8 cellular contexts compared by ENCODE assay signal in the genomic region with DNA sequence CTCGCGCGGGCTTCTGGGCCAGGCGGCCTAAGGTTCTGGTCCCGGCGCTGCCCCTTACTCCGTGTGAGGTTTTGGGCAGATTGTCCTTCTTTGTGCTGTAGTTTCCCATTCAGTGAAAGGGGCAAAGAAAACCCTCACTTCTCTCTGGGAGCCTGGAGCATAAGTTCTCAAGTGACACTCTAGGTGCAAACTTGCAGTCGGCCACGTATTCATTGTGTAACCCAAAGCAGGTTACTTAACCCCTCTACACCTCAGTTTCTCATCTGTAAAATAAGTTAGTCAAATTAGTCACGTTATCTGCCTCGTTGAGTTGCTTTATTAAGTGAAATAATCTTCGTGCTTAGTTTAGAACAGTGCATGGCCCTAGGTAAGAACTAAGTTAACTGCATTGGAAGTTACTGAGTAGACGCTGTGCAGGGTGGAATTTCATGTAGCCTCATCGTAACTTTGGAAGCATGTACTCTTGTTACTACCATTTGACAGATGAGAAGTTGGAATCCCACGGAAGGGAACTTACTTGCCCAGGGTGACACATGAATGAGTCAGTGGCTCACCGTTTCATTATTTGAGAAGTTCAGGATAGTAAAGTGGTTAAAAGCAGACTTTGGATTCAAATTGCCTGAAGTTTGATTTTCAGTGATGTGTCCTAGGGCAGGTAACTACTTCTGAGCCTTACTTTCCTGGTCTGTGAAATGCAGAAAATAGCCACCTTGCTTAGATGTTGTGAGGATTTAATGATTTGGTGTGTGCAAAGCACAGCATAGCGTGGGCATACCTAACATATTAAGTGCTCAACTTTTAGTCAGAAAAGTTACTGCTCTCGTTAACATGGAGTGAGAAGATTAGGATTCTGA. TPM values are rescaled to one million over a fixed set of nuclear protein-coding genes. Genes with fewer than 3 reads are reported as not detected.
DNase-seq lines count a peak whose midpoint lies in the region; ATAC-seq lines count a peak whose summit lies in the region.

No MANE protein-coding gene starts in this region.

- peak in 1 of 2 donors; percentile 17 for ATAC-seq in activated naive CD4-positive, alpha-beta T cell treated with anti-CD3 and anti-CD28 coated beads, Interleukin-2, amount 50 U/mL, for 72 hours
- ATAC-seq in stimulated activated effector memory CD8-positive, alpha-beta T cell treated with anti-CD3 and anti-CD28 coated beads, Interleukin-12 subunit alpha, Interleukin-12 subunit beta, amount 100 ng/mL, for 72 hours, result peak; percentile 2
- no peak for ATAC-seq in HG02970 (IDR thresholded peaks at IDR 0.05; ENCODE audit: low FRiP score, unreplicated experiment)

- H3K4me3 ChIP-seq in CD4-positive, alpha-beta memory T cell (ENCODE audit: low read length in 2 of 2), result peak overlapping the region; percentile 96 to 97
- H3K4me3 ChIP-seq in HUES64 (ENCODE audit: low read length) (peak overlapping the region; percentile 79), iPS-18a (ENCODE audit: low read length) (peak overlapping the region; percentile 97)

- DNase-seq in CD4-positive, alpha-beta memory T cell, result peak in 1 of 5 donors; percentile 37
- DNase-seq in activated naive CD4-positive, alpha-beta T cell treated with anti-CD3 and anti-CD28 coated beads, Interleukin-2, amount 50 U/mL, for 72 hours (ENCODE audit: low spot score in 2 of 2), result no peak
- no peak for DNase-seq in stimulated activated effector memory CD8-positive, alpha-beta T cell treated with anti-CD3 and anti-CD28 coated beads, Interleukin-12 subunit alpha, Interleukin-12 subunit beta, amount 100 ng/mL, for 72 hours (ENCODE audit: low spot score in 2 of 2)
- no peak for DNase-seq in effector CD4-positive, alpha-beta T cell
- DNase-seq in RPMI8226, result no peak

- H3K9me3 Mint-ChIP-seq in CD4-positive, alpha-beta memory T cell, result no peaks in the 10 kb centered on the region
- H3K9me3 Mint-ChIP-seq in activated naive CD4-positive, alpha-beta T cell treated with anti-CD3 and anti-CD28 coated beads, Interleukin-2, amount 50 U/mL, for 72 hours, result no peaks in the 10 kb centered on the region
- no peaks in the 10 kb centered on the region for H3K9me3 Mint-ChIP-seq in stimulated activated effector memory CD8-positive, alpha-beta T cell treated with anti-CD3 and anti-CD28 coated beads, Interleukin-12 subunit alpha, Interleukin-12 subunit beta, amount 100 ng/mL, for 72 hours

- WGBS in HUES64, result 11% methylated on average over 18 of the region's 18 CpGs

- peaks cover 34 to 67% (median 50%) of the 10 kb centered on the region in 4 donors for H3K4me1 Mint-ChIP-seq in CD4-positive, alpha-beta memory T cell
- peaks cover 51% of the 10 kb centered on the region for H3K4me1 Mint-ChIP-seq in stimulated activated effector memory CD8-positive, alpha-beta T cell treated with anti-CD3 and anti-CD28 coated beads, Interleukin-12 subunit alpha, Interleukin-12 subunit beta, amount 100 ng/mL, for 72 hours

- peak overlapping the region; percentile 99 for H3K9ac ChIP-seq in HUES64 (ENCODE audit: low read depth, low read length)
- H3K9ac ChIP-seq in iPS-18a (ENCODE audit: low read length), result peak overlapping the region; percentile 96

- CTCF ChIA-PET in CD4-positive, alpha-beta memory T cell (lab: Charles Lee; ENCODE audit: partially characterized antibody), result interaction anchor here (1.1 to 6.1 kb wide), 4 partner anchors 11 to 354 kb away, joined by 3 to 99 read pairs (median 4); no protein-coding TSS in a partner anchor

- intact Hi-C loops in CD4-positive, alpha-beta memory T cell (cut with micrococcal nuclease), result loop anchor here (1.0 to 2.0 kb wide), 2 partner anchors 12 to 109 kb away; a partner anchor contains a TSS

- H3K36me3 ChIP-seq in CD4-positive, alpha-beta memory T cell (ENCODE audit: insufficient read depth, low read length), result peaks cover 15% of the 10 kb centered on the region
- H3K36me3 ChIP-seq in HUES64 (ENCODE audit: insufficient read depth, low read length) (peaks cover 20% of the 10 kb centered on the region), iPS-18a (ENCODE audit: control insufficient read depth, low read depth, low read length) (peaks cover 16% of the 10 kb centered on the region)

- peak overlapping the region; percentile 92 to 99 (median 98) for H3K4me3 Mint-ChIP-seq in CD4-positive, alpha-beta memory T cell
- H3K4me3 Mint-ChIP-seq in stimulated activated effector memory CD8-positive, alpha-beta T cell treated with anti-CD3 and anti-CD28 coated beads, Interleukin-12 subunit alpha, Interleukin-12 subunit beta, amount 100 ng/mL, for 72 hours, result peak overlapping the region; percentile 91

- peak overlapping the region; percentile 92 for H3K27ac ChIP-seq in CD4-positive, alpha-beta memory T cell (ENCODE audit: low read depth, low read length)
- H3K27ac ChIP-seq in HUES64 (ENCODE audit: low read depth, low read length) (peak overlapping the region; percentile 96), iPS-18a (ENCODE audit: low read length) (peak overlapping the region; percentile 95)

- POLR2A ChIA-PET in CD4-positive, alpha-beta memory T cell (lab: Charles Lee; ENCODE audit: partially characterized antibody), result interaction anchor here (0.6 to 3.0 kb wide), 12 partner anchors 12 to 574 kb away, joined by 3 to 62 read pairs (median 5); a partner anchor contains a TSS

- H3K27me3 ChIP-seq in CD4-positive, alpha-beta memory T cell (ENCODE audit: insufficient read depth, low read length), result no peaks in the 10 kb centered on the region
- H3K27me3 ChIP-seq in HUES64 (ENCODE audit: insufficient read depth, low read length), result no peaks in the 10 kb centered on the region
- no peaks in the 10 kb centered on the region for H3K27me3 ChIP-seq in iPS-18a (ENCODE audit: control insufficient read depth, insufficient read depth, low read length)

- no peaks in the 10 kb centered on the region for H3K9me3 ChIP-seq in CD4-positive, alpha-beta memory T cell (ENCODE audit: control insufficient read depth in 1 of 2, low read length in 2 of 2)
- H3K9me3 ChIP-seq in HUES64 (ENCODE audit: insufficient read depth, low read depth, low read length), result no peaks in the 10 kb centered on the region
- H3K9me3 ChIP-seq in iPS-18a (ENCODE audit: control insufficient read depth, low read depth, low read length), result no peaks in the 10 kb centered on the region

- H3K36me3 Mint-ChIP-seq in CD4-positive, alpha-beta memory T cell, result peaks cover 12 to 38% of the 10 kb centered on the region in 2 donors
- H3K36me3 Mint-ChIP-seq in activated naive CD4-positive, alpha-beta T cell treated with anti-CD3 and anti-CD28 coated beads, Interleukin-2, amount 50 U/mL, for 72 hours, result peaks cover 18 to 24% of the 10 kb centered on the region in 2 donors
- peaks cover 62% of the 10 kb centered on the region for H3K36me3 Mint-ChIP-seq in stimulated activated effector memory CD8-positive, alpha-beta T cell treated with anti-CD3 and anti-CD28 coated beads, Interleukin-12 subunit alpha, Interleukin-12 subunit beta, amount 100 ng/mL, for 72 hours

- H3K27me3 Mint-ChIP-seq in CD4-positive, alpha-beta memory T cell, result peaks cover 0 to 2% of the 10 kb centered on the region in 2 donors

- H3K4me1 ChIP-seq in CD4-positive, alpha-beta memory T cell (ENCODE audit: insufficient read depth, low read length), result peaks cover 54% of the 10 kb centered on the region
- peaks cover 6% of the 10 kb centered on the region; the same call in 1 of the 2 replicates for H3K4me1 ChIP-seq in HUES64 (ENCODE audit: insufficient read depth, low read length)
- H3K4me1 ChIP-seq in iPS-18a (ENCODE audit: control insufficient read depth, low read depth, low read length), result no peaks in the 10 kb centered on the region

- H3K27ac Mint-ChIP-seq in CD4-positive, alpha-beta memory T cell, result peak overlapping the region; percentile 96 to 98 (median 98)
- peak overlapping the region; percentile 92 to 99 for H3K27ac Mint-ChIP-seq in activated naive CD4-positive, alpha-beta T cell treated with anti-CD3 and anti-CD28 coated beads, Interleukin-2, amount 50 U/mL, for 72 hours
- H3K27ac Mint-ChIP-seq in stimulated activated effector memory CD8-positive, alpha-beta T cell treated with anti-CD3 and anti-CD28 coated beads, Interleukin-12 subunit alpha, Interleukin-12 subunit beta, amount 100 ng/mL, for 72 hours, result peak overlapping the region; percentile 98

RNA-seq across cellular contexts. Expression of a gene that starts 0.6 kb away (rescaled TPM):
- total RNA-seq in CD4-positive, alpha-beta memory T cell, result 1 to 10 TPM; 1.4 to 1.5 TPM
- 1 to 10 TPM in 1 of 2 donors, under 1 TPM in 1; 1.00 to 1.5 TPM for polyA plus RNA-seq in CD4-positive, alpha-beta memory T cell
- polyA plus RNA-seq in HUES64 (2013, experiment 1 of 2), result 0.60 TPM
- 0.95 TPM for polyA plus RNA-seq in HUES64 (2013, experiment 2 of 2)
- 1 to 10 TPM in 1 of 2 donors, under 1 TPM in 1; 0.27 to 3.3 TPM for total RNA-seq in activated naive CD4-positive, alpha-beta T cell treated with anti-CD3 and anti-CD28 coated beads, Interleukin-2, amount 50 U/mL, for 72 hours

RNA-seq across cellular contexts. Expression of a gene that starts 0.8 kb away (rescaled TPM):
- 100 to 1,000 TPM; 125 to 127 TPM for total RNA-seq in CD4-positive, alpha-beta memory T cell
- 100 to 1,000 TPM; 257 to 349 TPM for polyA plus RNA-seq in CD4-positive, alpha-beta memory T cell
- 206 TPM for polyA plus RNA-seq in HUES64 (2013, experiment 1 of 2)
- 219 TPM for polyA plus RNA-seq in HUES64 (2013, experiment 2 of 2)
- total RNA-seq in activated naive CD4-positive, alpha-beta T cell treated with anti-CD3 and anti-CD28 coated beads, Interleukin-2, amount 50 U/mL, for 72 hours, result 100 to 1,000 TPM; 104 to 132 TPM
